8 cellular contexts compared by ENCODE assay signal in the genomic region with DNA sequence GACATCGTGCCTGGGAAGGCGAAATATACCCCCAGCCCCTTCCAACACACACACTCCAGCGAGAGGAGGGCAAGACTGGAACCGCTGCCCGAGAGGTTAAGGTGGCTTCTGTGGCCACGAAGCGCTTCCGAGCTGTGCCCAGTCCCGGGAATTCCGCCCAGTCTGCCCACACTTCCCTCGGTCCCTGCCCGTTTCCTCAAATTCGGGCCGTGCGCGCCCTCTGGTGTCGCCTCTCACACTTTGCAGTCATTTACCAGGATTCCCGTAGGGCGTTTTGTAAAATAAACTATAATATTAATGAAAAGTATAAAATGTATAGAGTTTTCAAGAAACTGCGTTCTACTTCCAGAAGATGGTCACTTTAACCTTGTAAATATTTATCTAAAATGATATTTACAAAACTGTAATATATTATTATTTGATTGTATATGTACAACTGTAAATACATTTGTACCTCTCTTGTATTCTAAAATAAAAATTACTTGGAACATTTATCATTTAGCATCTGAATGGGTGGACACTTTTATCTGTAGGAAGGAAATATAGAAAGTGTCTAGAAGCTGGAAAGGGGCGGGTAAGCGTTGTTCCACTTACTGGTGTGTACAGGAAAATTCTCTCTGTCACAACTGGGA. TPM values are rescaled to one million over a fixed set of nuclear protein-coding genes. Genes with fewer than 3 reads are reported as not detected.
A peak's percentile ranks its signal among the peaks of the same experiment; 100 is the strongest.
DNase-seq lines count a peak whose midpoint lies in the region; ATAC-seq and TF ChIP-seq lines count a peak whose summit lies in the region.

No MANE protein-coding gene starts in this region.

- peaks cover 9% of the 10 kb centered on the region for H3K4me1 Mint-ChIP-seq in activated T-cell treated with anti-CD3 and anti-CD28 coated beads, Interleukin-2, amount 50 U/mL, for 72 hours (ENCODE audit: low read depth)
- H3K4me1 Mint-ChIP-seq in natural killer cell = peaks cover 6 to 10% of the 10 kb centered on the region in 2 donors

- no peak overlapping the region for H3K27ac Mint-ChIP-seq in activated T-cell treated with anti-CD3 and anti-CD28 coated beads, Interleukin-2, amount 50 U/mL, for 72 hours
- peak overlapping the region; percentile 45 to 85 for H3K27ac Mint-ChIP-seq in natural killer cell

- H3K9me3 ChIP-seq in OCI-LY3 (ENCODE audit: insufficient read depth, low read length) = peaks cover 8% of the 10 kb centered on the region; the same call in 1 of the 2 replicates

- peak overlapping the region; percentile 100 for H3K4me3 ChIP-seq in OCI-LY3 (ENCODE audit: low read length)

- peaks cover 15% of the 10 kb centered on the region for H3K27me3 Mint-ChIP-seq in activated T-cell treated with anti-CD3 and anti-CD28 coated beads, Interleukin-2, amount 50 U/mL, for 72 hours (ENCODE audit: low read depth)
- H3K27me3 Mint-ChIP-seq in natural killer cell (ENCODE audit: low read depth in 2 of 2) = no peaks in the 10 kb centered on the region

- H3K4me3 Mint-ChIP-seq in activated T-cell treated with anti-CD3 and anti-CD28 coated beads, Interleukin-2, amount 50 U/mL, for 72 hours = peak overlapping the region; percentile 86 to 88
- H3K4me3 Mint-ChIP-seq in natural killer cell = peak overlapping the region; percentile 97

- no peaks in the 10 kb centered on the region for H4K20me1 ChIP-seq in OCI-LY3 (ENCODE audit: insufficient read depth, low read length)

- H3K4me2 ChIP-seq in OCI-LY3 (ENCODE audit: low read length) = peak overlapping the region; percentile 99

- no peaks in the 10 kb centered on the region for H3K36me3 Mint-ChIP-seq in activated T-cell treated with anti-CD3 and anti-CD28 coated beads, Interleukin-2, amount 50 U/mL, for 72 hours (ENCODE audit: insufficient read depth in 2 of 2)
- no peaks in the 10 kb centered on the region for H3K36me3 Mint-ChIP-seq in natural killer cell

- intact Hi-C loops in natural killer cell (cut with micrococcal nuclease) = loop anchor here (1.0 kb wide), 1 partner anchor 221 kb away; no protein-coding TSS in a partner anchor

- H3K27me3 ChIP-seq in OCI-LY3 (ENCODE audit: low read depth, low read length) = no peaks in the 10 kb centered on the region

- peak overlapping the region; percentile 94 for H2AFZ ChIP-seq in OCI-LY3 (ENCODE audit: low read depth, low read length)

- no peaks in the 10 kb centered on the region for H3K36me3 ChIP-seq in OCI-LY3 (replicated peaks; ENCODE audit: low read depth, low read length)

- peak; percentile 86 for DNase-seq in COR-L47 (lab: John Stamatoyannopoulos, UW)
- peak; percentile 93 for DNase-seq in HuH-7.5 (ENCODE audit: low spot score)
- peak; percentile 57 to 65 for DNase-seq in activated T-cell treated with anti-CD3 and anti-CD28 coated beads, Interleukin-2, amount 50 U/mL, for 72 hours
- DNase-seq in fibroblast of gingiva (ENCODE audit: low read depth) = peak; percentile 65
- peak; percentile 53 for DNase-seq in natural killer cell
- peak; percentile 90 for DNase-seq in superior temporal gyrus (ENCODE audit: extremely low spot score)

- peak overlapping the region; percentile 98 for H3K9ac ChIP-seq in OCI-LY3 (ENCODE audit: low read length)

- H3K79me2 ChIP-seq in OCI-LY3 (ENCODE audit: low read length) = no peaks in the 10 kb centered on the region

- H3K4me1 ChIP-seq in OCI-LY3 (ENCODE audit: low read length) = peaks cover 11% of the 10 kb centered on the region

- H3K27ac ChIP-seq in OCI-LY3 (ENCODE audit: low read length) = peak overlapping the region; percentile 85

- H3K9me3 Mint-ChIP-seq in activated T-cell treated with anti-CD3 and anti-CD28 coated beads, Interleukin-2, amount 50 U/mL, for 72 hours = peaks cover 0 to 1% of the 10 kb centered on the region in 2 donors
- H3K9me3 Mint-ChIP-seq in natural killer cell = no peaks in the 10 kb centered on the region

- TF ChIP-seq CTCF in OCI-LY3 (IDR thresholded peaks at IDR 0.05; ENCODE audit: low read depth, low read length) (peak; percentile 80), natural killer cell (IDR thresholded peaks at IDR 0.05) (peak; percentile 93)

- ATAC-seq in activated T-cell treated with anti-CD3 and anti-CD28 coated beads, Interleukin-2, amount 50 U/mL, for 72 hours (replicated peaks in 1 of 2) = no peak
- ATAC-seq in natural killer cell (peak; percentile 30 to 56 (median 52)), GM19395 (IDR thresholded peaks at IDR 0.05; ENCODE audit: unreplicated experiment) (no peak)

RNA-seq across cellular contexts. Expression of gene EXOSC2, which starts 11.0 kb away (rescaled TPM):
- total RNA-seq in activated T-cell treated with anti-CD3 and anti-CD28 coated beads, Interleukin-2, amount 50 U/mL, for 72 hours = 10 to 100 TPM; 43.7 to 55.0 TPM
- 10 to 100 TPM; 40.7 to 49.0 (median 47.1) TPM for total RNA-seq in natural killer cell

RNA-seq across cellular contexts. Expression of gene PRDM12, which starts 18.2 kb away (rescaled TPM):
- not detected for total RNA-seq in activated T-cell treated with anti-CD3 and anti-CD28 coated beads, Interleukin-2, amount 50 U/mL, for 72 hours
- under 1 TPM in 2 of 3 donors, not detected in 1; 0.09 to 0.15 TPM for total RNA-seq in natural killer cell

Comparison
In these comparisons a context has a peak if more than half of its experiments do, and no peak if none do; other contexts are left out.
1. ATAC-seq: peak in natural killer cell (3 of 3); none in activated T-cell treated with anti-CD3 and anti-CD28 coated beads, Interleukin-2, amount 50 U/mL, for 72 hours (0 of 2) and GM19395 (single experiment).
2. Peak in every context shown above with its lines, with median percentiles within 50 percentile points of each other: DNase-seq.